ENCODE assay signal across 6 cellular contexts in genomic region chr22:50786936-50787335, GRCh38. TPM values are rescaled to one million over a fixed set of nuclear protein-coding genes. Genes with fewer than 3 reads are reported as not detected.
"Had no signal": no experiment of that assay in that cellular context is flagged by ENCODE, and none has a peak within 500 bp of the region (broad histone marks: within the 10 kb centered on the region; RNA-seq: fewer than 3 reads in every experiment).

No MANE protein-coding gene starts in this region.

RNA-seq across cellular contexts. Expression of gene ACR, which starts 48.9 kb away (rescaled TPM):
- total RNA-seq: HT1080, OCI-LY7, PC-3, Peyer's patch, RPMI7951, SJCRH30 had no signal
